ENCODE assay signal across 28 cellular contexts in genomic region chr5:59002162-59002825, GRCh38.
DNase-seq lines count a peak whose midpoint lies in the region; ATAC-seq and TF ChIP-seq lines count a peak whose summit lies in the region.
"Had no signal": no experiment of that assay in that cellular context is flagged by ENCODE, and none has a peak within 500 bp of the region (broad histone marks: within the 10 kb centered on the region; RNA-seq: fewer than 3 reads in every experiment).

No MANE protein-coding gene starts in this region.

- H3K4me1 Mint-ChIP-seq in effector memory CD8-positive, alpha-beta T cell (ENCODE audit: low read depth in 2 of 2) = peaks cover 34 to 45% of the 10 kb centered on the region in 2 donors
- peaks cover 15% of the 10 kb centered on the region for H3K4me1 Mint-ChIP-seq in HFFc6 (ENCODE audit: low read depth)

- H4K8ac ChIP-seq in neuronal stem cell (ENCODE audit: low read depth, low read length) = no peak overlapping the region

- H3K4me3 ChIP-seq in heart left ventricle (no peak overlapping the region), right atrium auricular region (no peak overlapping the region), neuronal stem cell (ENCODE audit: low read length in 2 of 2) (no peak overlapping the region)
- H3K4me3 ChIP-seq: SK-N-MC, transverse colon had no signal

- 3 to 94% (median 85%) methylated on average over 1 of the region's 1 CpG for WGBS in heart left ventricle, 4 donors
- no CpG with 5 or more reads among the region's 1 CpG for WGBS in neuronal stem cell (ENCODE audit: extremely low coverage in 2 of 2, insufficient read length in 2 of 2, insufficient replicate concordance in 1 of 2), 2 donors

- H3K36me3 ChIP-seq in heart left ventricle (no peaks in the 10 kb centered on the region), right atrium auricular region (no peaks in the 10 kb centered on the region), neuronal stem cell (replicated peaks in 1 of 2; ENCODE audit: control insufficient read depth in 2 of 2, insufficient read depth in 2 of 2, low read length in 2 of 2) (no peaks in the 10 kb centered on the region)
- H3K36me3 ChIP-seq: transverse colon had no signal

- no peak overlapping the region for H3K23ac ChIP-seq in neuronal stem cell (ENCODE audit: low read depth, low read length, poor library complexity)

- H3K4ac ChIP-seq in neuronal stem cell (ENCODE audit: low read length) = no peak overlapping the region

- no peaks in the 10 kb centered on the region for H3K9me3 Mint-ChIP-seq in effector memory CD8-positive, alpha-beta T cell
- H3K9me3 Mint-ChIP-seq in HFFc6 = no peaks in the 10 kb centered on the region
- H3K9me3 Mint-ChIP-seq: activated T-cell treated with anti-CD3 and anti-CD28 coated beads, Interleukin-2, amount 50 U/mL, for 4 hours had no signal

- no peak overlapping the region for H2BK5ac ChIP-seq in neuronal stem cell (ENCODE audit: low read length)

- H3K79me1 ChIP-seq in neuronal stem cell (ENCODE audit: low read depth, low read length) = peaks cover 2% of the 10 kb centered on the region

- peak overlapping the region; percentile 56 for H3K14ac ChIP-seq in neuronal stem cell (ENCODE audit: low read length)

- TF ChIP-seq CTCF in heart left ventricle (IDR thresholded peaks at IDR 0.05) (no peak), right atrium auricular region (IDR thresholded peaks at IDR 0.05) (no peak), HFFc6 (IDR thresholded peaks at IDR 0.05) (no peak)

- no peak overlapping the region for H3K4me2 ChIP-seq in neuronal stem cell (ENCODE audit: insufficient read depth, low read length, poor library complexity, severe bottlenecking)
- H3K4me2 ChIP-seq: KMS-11 had no signal

- no peaks in the 10 kb centered on the region for H3K27me3 Mint-ChIP-seq in effector memory CD8-positive, alpha-beta T cell
- H3K27me3 Mint-ChIP-seq in HFFc6 (ENCODE audit: insufficient read depth) = no peaks in the 10 kb centered on the region
- H3K27me3 Mint-ChIP-seq: activated naive CD8-positive, alpha-beta T cell; naive B cell had no signal

- H3K9ac ChIP-seq in neuronal stem cell (ENCODE audit: low read depth, low read length, poor library complexity) = no peak overlapping the region
- H3K9ac ChIP-seq: KMS-11 had no signal

- no peak overlapping the region for H2AFZ ChIP-seq in neuronal stem cell (ENCODE audit: low read length)

- H3K9me3 ChIP-seq in heart left ventricle (no peaks in the 10 kb centered on the region), right atrium auricular region (no peaks in the 10 kb centered on the region), neuronal stem cell (replicated peaks in 1 of 2; ENCODE audit: control insufficient read depth in 2 of 2, insufficient read depth in 1 of 2, low read depth in 1 of 2, low read length in 2 of 2) (peaks cover 0 to 2% of the 10 kb centered on the region in 2 donors)
- H3K9me3 ChIP-seq: transverse colon had no signal

- intact Hi-C loops in heart left ventricle (cut with DNase I) = loop anchor here in 2 of 10 donors (5.0 kb wide), 1 partner anchor 110 kb away; no protein-coding TSS in a partner anchor

- H2BK120ac ChIP-seq in neuronal stem cell (ENCODE audit: low read depth, low read length) = no peak overlapping the region

- DNase-seq in heart left ventricle (no peak), right atrium auricular region (ENCODE audit: low spot score) (no peak), neuronal stem cell (ENCODE audit: low spot score) (no peak), HFFc6 (no peak)
- no peak for DNase-seq in effector memory CD8-positive, alpha-beta T cell
- DNase-seq in stimulated activated CD4-positive, alpha-beta T cell treated with anti-CD3 and anti-CD28 coated beads, Interleukin-15, amount 100 ng/mL, for 24 hours = no peak
- DNase-seq: activated CD8-positive, alpha-beta memory T cell treated with anti-CD3 and anti-CD28 coated beads for 24 hours; activated T-cell treated with anti-CD3 and anti-CD28 coated beads, Interleukin-2, amount 50 U/mL, for 4 hours; anterior cingulate cortex; Calu3; endodermal cell; foreskin melanocyte; hippocampal formation; left colon; mesendoderm; naive B cell; NCI-H1436; NCI-H2081 treated with DMSO at 0.1 percent for 48 hours; NCI-H345; occipital lobe; transverse colon had no signal

- H3K36me3 Mint-ChIP-seq in effector memory CD8-positive, alpha-beta T cell (ENCODE audit: insufficient read depth) = peaks cover 23% of the 10 kb centered on the region
- H3K36me3 Mint-ChIP-seq in HFFc6 (ENCODE audit: low read depth) = no peaks in the 10 kb centered on the region

- H3K18ac ChIP-seq in neuronal stem cell (ENCODE audit: low read length) = no peak overlapping the region

- no peaks in the 10 kb centered on the region for H3K27me3 ChIP-seq in heart left ventricle
- no peaks in the 10 kb centered on the region for H3K27me3 ChIP-seq in right atrium auricular region
- no peaks in the 10 kb centered on the region for H3K27me3 ChIP-seq in neuronal stem cell (ENCODE audit: control insufficient read depth in 3 of 3, insufficient read depth in 3 of 3, low read depth in 1 of 3, low read length in 3 of 3)
- H3K27me3 ChIP-seq: transverse colon had no signal

- H2BK15ac ChIP-seq in neuronal stem cell (ENCODE audit: low read length) = no peak overlapping the region

- H3K27ac Mint-ChIP-seq in effector memory CD8-positive, alpha-beta T cell = peak overlapping the region; percentile 14 to 53
- H3K27ac Mint-ChIP-seq in HFFc6 = no peak overlapping the region
- H3K27ac Mint-ChIP-seq: naive B cell had no signal

- H3K4me1 ChIP-seq in heart left ventricle = peaks cover 0 to 29% (median 12%) of the 10 kb centered on the region in 12 donors
- peaks cover 0 to 48% of the 10 kb centered on the region in 2 donors for H3K4me1 ChIP-seq in right atrium auricular region
- peaks cover 5 to 19% of the 10 kb centered on the region in 2 donors for H3K4me1 ChIP-seq in neuronal stem cell (ENCODE audit: control insufficient read depth in 2 of 2, insufficient read depth in 1 of 2, low read depth in 1 of 2, low read length in 2 of 2)

- H3K27ac ChIP-seq in heart left ventricle = no peak overlapping the region
- H3K27ac ChIP-seq in right atrium auricular region = no peak overlapping the region
- no peak overlapping the region for H3K27ac ChIP-seq in neuronal stem cell (replicated peaks; ENCODE audit: low read length)
- H3K27ac ChIP-seq: C4-2B, KMS-11, transverse colon had no signal

- no peak for TF ChIP-seq POLR2A in heart left ventricle (IDR thresholded peaks at IDR 0.05)

- ATAC-seq in heart left ventricle (peak; percentile 23 to 56 (median 43)), GM21423 (IDR thresholded peaks at IDR 0.05; ENCODE audit: unreplicated experiment) (no peak)
- no peak for ATAC-seq in effector memory CD8-positive, alpha-beta T cell (replicated peaks)
- ATAC-seq: activated CD4-positive, CD25-positive, alpha-beta regulatory T cell treated with anti-CD3 and anti-CD28 coated beads, Interleukin-2, amount 50 U/mL, for 24 hours; activated T-cell treated with anti-CD3 and anti-CD28 coated beads, Interleukin-2, amount 50 U/mL, for 4 hours; esophagus mucosa; left colon had no signal

- peak overlapping the region in 1 of 2 donors; percentile 19 for H3K4me3 Mint-ChIP-seq in effector memory CD8-positive, alpha-beta T cell
- H3K4me3 Mint-ChIP-seq in HFFc6 = no peak overlapping the region
- H3K4me3 Mint-ChIP-seq: activated naive CD8-positive, alpha-beta T cell; activated T-cell treated with anti-CD3 and anti-CD28 coated beads, Interleukin-2, amount 50 U/mL, for 4 hours; endodermal cell; naive B cell had no signal

- no peak overlapping the region for H2AK5ac ChIP-seq in neuronal stem cell (ENCODE audit: low read depth, low read length)

- no peak overlapping the region for H4K91ac ChIP-seq in neuronal stem cell (ENCODE audit: low read depth, low read length, poor library complexity)

- H2BK12ac ChIP-seq in neuronal stem cell (ENCODE audit: low read length) = no peak overlapping the region

Comparison
In these comparisons a context has a peak if more than half of its experiments do, and no peak if none do; other contexts are left out.
1. ATAC-seq: peak in heart left ventricle (4 of 4); none in effector memory CD8-positive, alpha-beta T cell (single experiment) and GM21423 (single experiment).